Comparison of ENCODE assay signal across 20 cellular contexts in genomic region chr4:64330143-64330542, GRCh38.
DNase-seq lines count a peak whose midpoint lies in the region; TF ChIP-seq lines count a peak whose summit lies in the region.
"Had no signal": no experiment of that assay in that cellular context is flagged by ENCODE, and none has a peak within 500 bp of the region (broad histone marks: within the 10 kb centered on the region; RNA-seq: fewer than 3 reads in every experiment).

No MANE protein-coding gene starts in this region.

- H3K9ac ChIP-seq in H9 (ENCODE audit: extremely low read depth, insufficient read length, low read length) (no peak overlapping the region), endodermal cell (ENCODE audit: extremely low read depth, low read length, poor library complexity, severe bottlenecking) (no peak overlapping the region)
- H3K9ac ChIP-seq: GM23248 had no signal

- no peak overlapping the region for H2BK15ac ChIP-seq in H9 (ENCODE audit: low read depth, low read length)

- H3K9me3 Mint-ChIP-seq in H9 (peaks cover under 1% of the 10 kb centered on the region in 2 experiments; a peak in 4 of 5 replicates), endodermal cell (peaks cover 2% of the 10 kb centered on the region)

- H3K23ac ChIP-seq in H9 (ENCODE audit: insufficient read length, low read depth, low read length): no peak overlapping the region

- no peak overlapping the region for H3K4ac ChIP-seq in H9 (ENCODE audit: low read depth, low read length)

- DNase-seq in H9: no peak
- peak; percentile 3 for DNase-seq in NAMALWA (ENCODE audit: low spot score)
- DNase-seq in endodermal cell: no peak
- no peak for DNase-seq in anterior cingulate cortex (lab: John Stamatoyannopoulos, UW)
- DNase-seq in T-helper 9 cell: no peak
- DNase-seq in uterus: no peak
- DNase-seq: DMS79, GM23248, HCEC 1CT, NCI-H1105, NCI-H146, NCI-H2029, NCI-H2227 treated with DMSO at 0.1 percent for 48 hours, NCI-H510A, NCI-H774, OCI-M1, Right ventricle myocardium superior had no signal

- H3K4me3 Mint-ChIP-seq in H9 (no peak overlapping the region), endodermal cell (no peak overlapping the region)
- H3K4me3 Mint-ChIP-seq: B cell; T-helper 1 cell treated with Interleukin-12 subunit alpha and Interleukin-12 subunit beta and Interleukin-4 antibody, amounts not matched to agents 30 μg/mL and 1 μg/mL, for 36 hours had no signal

- H3T11ph ChIP-seq in H9 (ENCODE audit: low read length): no peak overlapping the region

- H2BK120ac ChIP-seq in H9 (ENCODE audit: low read depth, low read length, poor library complexity, severe bottlenecking): no peak overlapping the region

- TF ChIP-seq POLR2A in uterus (IDR thresholded peaks at IDR 0.05): no peak

- H2BK5ac ChIP-seq in H9 (ENCODE audit: insufficient read length, low read length): no peak overlapping the region

- no peaks in the 10 kb centered on the region for H3K27me3 ChIP-seq in H9 (ENCODE audit: insufficient read depth, low read length)
- H3K27me3 ChIP-seq in endodermal cell (ENCODE audit: control insufficient read depth, insufficient read depth, low read length, poor library complexity, severe bottlenecking): no peaks in the 10 kb centered on the region
- no peaks in the 10 kb centered on the region for H3K27me3 ChIP-seq in uterus

- no peak overlapping the region for H3K14ac ChIP-seq in H9 (ENCODE audit: insufficient read depth, low read length)

- H2BK12ac ChIP-seq in H9 (ENCODE audit: insufficient read length, low read depth, low read length): no peak overlapping the region

- no peak overlapping the region for H4K5ac ChIP-seq in H9 (ENCODE audit: insufficient read length, low read depth, low read length)

- no peak overlapping the region for H3K4me3 ChIP-seq in endodermal cell (ENCODE audit: low read length)
- no peak overlapping the region for H3K4me3 ChIP-seq in uterus
- H3K4me3 ChIP-seq: GM23248 had no signal

- H3K9me3 ChIP-seq in H9 (ENCODE audit: control insufficient read depth, low read depth, low read length) (no peaks in the 10 kb centered on the region), endodermal cell (ENCODE audit: control insufficient read depth, low read length) (peaks cover 1% of the 10 kb centered on the region), uterus (no peaks in the 10 kb centered on the region)

- intact Hi-C loops in uterus (cut with DNase I; ENCODE audit: low total_unique reads): no loop called here

- H3K79me2 ChIP-seq in H9 (ENCODE audit: insufficient read depth, low read length): no peaks in the 10 kb centered on the region

- H3K4me1 Mint-ChIP-seq in H9: no peaks in the 10 kb centered on the region
- H3K4me1 Mint-ChIP-seq in endodermal cell: no peaks in the 10 kb centered on the region
- H3K4me1 Mint-ChIP-seq: B cell had no signal

- H3K27me3 Mint-ChIP-seq in H9 (ENCODE audit: low read depth) (no peaks in the 10 kb centered on the region), endodermal cell (ENCODE audit: insufficient read depth) (no peaks in the 10 kb centered on the region)
- H3K27me3 Mint-ChIP-seq: B cell had no signal

- H3K56ac ChIP-seq in H9 (ENCODE audit: insufficient read length, low read depth, low read length): no peak overlapping the region

- H3K4me2 ChIP-seq in H9 (ENCODE audit: insufficient read depth, insufficient read length, low read length): no peak overlapping the region

- no peaks in the 10 kb centered on the region for H4K20me1 ChIP-seq in H9 (ENCODE audit: control insufficient read depth, insufficient read depth, insufficient read length)

- H2AK5ac ChIP-seq in H9 (ENCODE audit: insufficient read length, low read length): no peak overlapping the region

- H3K18ac ChIP-seq in H9 (ENCODE audit: insufficient read length, low read depth, low read length): no peak overlapping the region

- H3K4me1 ChIP-seq in H9 (ENCODE audit: insufficient read depth, low read length) (no peaks in the 10 kb centered on the region), endodermal cell (ENCODE audit: control insufficient read depth, insufficient read depth, low read length) (no peaks in the 10 kb centered on the region), uterus (no peaks in the 10 kb centered on the region)

- no CpG with 5 or more reads among the region's 3 CpGs for WGBS in H9 (ENCODE audit: extremely low coverage, insufficient read length, low lambda C conversion rate)
- 48% methylated on average over 3 of the region's 3 CpGs; no CpG with 5 or more reads in 1 of the 2 experiments for WGBS in endodermal cell (ENCODE audit: insufficient coverage in 1 of 2, insufficient read length in 1 of 2), 2 experiments

- H3K79me1 ChIP-seq in H9 (ENCODE audit: insufficient read depth, low read depth, low read length, poor library complexity, severe bottlenecking): no peaks in the 10 kb centered on the region

- no peak overlapping the region for H4K91ac ChIP-seq in H9 (ENCODE audit: insufficient read length, low read depth, low read length)

- 0 out of 2 replicates have a peak, but pooled peaks have one; percentile 14 for TF ChIP-seq CTCF in 22Rv1 (IDR thresholded peaks at IDR 0.05)
- peak; percentile 46; the same call in 2 of the 3 replicates for TF ChIP-seq CTCF in H9 (conservative IDR thresholded peaks at IDR 0.05)
- peak; percentile 66 for TF ChIP-seq CTCF in endodermal cell (conservative IDR thresholded peaks at IDR 0.05)
- TF ChIP-seq CTCF in uterus (IDR thresholded peaks at IDR 0.05): no peak

- H3K36me3 ChIP-seq in endodermal cell (ENCODE audit: control insufficient read depth, insufficient read depth, low read length): no peaks in the 10 kb centered on the region
- H3K36me3 ChIP-seq in uterus: no peaks in the 10 kb centered on the region

- H3K23me2 ChIP-seq in H9 (ENCODE audit: insufficient read length, low read depth, low read length, poor library complexity, severe bottlenecking): no peaks in the 10 kb centered on the region

- no peak overlapping the region for H2AFZ ChIP-seq in H9 (ENCODE audit: low read length)
- H2AFZ ChIP-seq: GM23248 had no signal

- no peak overlapping the region for H2BK20ac ChIP-seq in H9 (ENCODE audit: low read depth, low read length, poor library complexity, severe bottlenecking)

- H3K27ac Mint-ChIP-seq in H9: no peak overlapping the region
- H3K27ac Mint-ChIP-seq in endodermal cell: no peak overlapping the region
- H3K27ac Mint-ChIP-seq: B cell; T-helper 1 cell treated with Interleukin-12 subunit alpha and Interleukin-12 subunit beta and Interleukin-4 antibody, amounts not matched to agents 30 μg/mL and 1 μg/mL, for 36 hours had no signal

- H3K36me3 Mint-ChIP-seq in H9 (ENCODE audit: insufficient read depth in 1 of 3, low read depth in 3 of 3) (peaks cover 0 to 2% (median 0%) of the 10 kb centered on the region in 3 experiments; a peak in 1 of 7 replicates), endodermal cell (ENCODE audit: low read depth) (no peaks in the 10 kb centered on the region)

- H4K8ac ChIP-seq in H9 (replicated peaks; ENCODE audit: insufficient read length, low read depth, low read length): no peak overlapping the region

- no peak overlapping the region for H3K27ac ChIP-seq in 22Rv1
- no peak overlapping the region for H3K27ac ChIP-seq in H9 (ENCODE audit: insufficient read length, low read depth, low read length)
- H3K27ac ChIP-seq in endodermal cell (ENCODE audit: low read depth, low read length): no peak overlapping the region
- no peak overlapping the region for H3K27ac ChIP-seq in uterus
- H3K27ac ChIP-seq: GM23248 had no signal

Comparison
In these comparisons a context has a peak if more than half of its experiments do, and no peak if none do; other contexts are left out.
1. CTCF ChIP-seq: peak in 22Rv1 (single experiment), H9 (single experiment) and endodermal cell (single experiment); none in uterus (0 of 4).